Comparison of ENCODE assay signal across 8 cellular contexts in genomic region chr6:36387440-36388303, GRCh38. TPM values are rescaled to one million over a fixed set of nuclear protein-coding genes. Genes with fewer than 3 reads are reported as not detected.
DNase-seq lines count a peak whose midpoint lies in the region; ATAC-seq, FAIRE-seq and TF ChIP-seq lines count a peak whose summit lies in the region.

Gene ETV7 (minus strand): TSS chr6:36387669. CDS start chr6:36387541, 128 bp downstream.

- intact Hi-C loops in Caco-2 (cut with micrococcal nuclease; ENCODE audit: unreplicated experiment) (loop anchor here (2.0 kb wide), 1 partner anchor 19 kb away; no protein-coding TSS in a partner anchor), Right ventricle myocardium superior (cut with DNase I) (no loop called here)

- no peak for FAIRE-seq in H54 (lab: Jason Lieb, UNC)

- BruUV-seq in Caco-2 (replicated peaks; lab: Mats Ljungman, UMichigan) = no TSS peak

- H3K4me1 ChIP-seq in Caco-2 = no peaks in the 10 kb centered on the region

- no peaks in the 10 kb centered on the region for H3K9me3 Mint-ChIP-seq in Caco-2 (ENCODE audit: unreplicated experiment)
- no peaks in the 10 kb centered on the region for H3K9me3 Mint-ChIP-seq in progenitor cell of endocrine pancreas (ENCODE audit: low read depth)

- peak; percentile 57 for ATAC-seq in Right ventricle myocardium superior (ENCODE audit: poor library complexity)
- ATAC-seq in HG03354 (IDR thresholded peaks at IDR 0.05; ENCODE audit: poor library complexity, severe bottlenecking, unreplicated experiment) = no peak

- CTCF ChIA-PET in Caco-2 (lab: Charles Lee) = no interaction called here

- H3K4me3 Mint-ChIP-seq in Caco-2 (ENCODE audit: unreplicated experiment) = peak within 1 kb of the TSS; percentile 80
- H3K4me3 Mint-ChIP-seq in progenitor cell of endocrine pancreas (ENCODE audit: low read depth) = peak within 1 kb of the TSS; percentile 73

- H3K27me3 Mint-ChIP-seq in Caco-2 (ENCODE audit: insufficient read depth, unreplicated experiment) = peaks cover 5% of the 10 kb centered on the region
- peaks cover 72% of the 10 kb centered on the region for H3K27me3 Mint-ChIP-seq in progenitor cell of endocrine pancreas

- H3K4me3 ChIP-seq in Caco-2 (ENCODE audit: low read depth, low read length) = peak within 1 kb of the TSS; percentile 55

- no peak for TF ChIP-seq POLR2A in H54 (IDR thresholded peaks at IDR 0.05; ENCODE audit: low read depth, low read length)

- no peaks in the 10 kb centered on the region for H3K36me3 Mint-ChIP-seq in Caco-2 (ENCODE audit: insufficient read depth, unreplicated experiment)
- H3K36me3 Mint-ChIP-seq in progenitor cell of endocrine pancreas (ENCODE audit: insufficient read depth) = no peaks in the 10 kb centered on the region

- peak in 1 of 2 experiments; percentile 38 for DNase-seq in Caco-2
- peak; percentile 31 for DNase-seq in NCI-H2029 treated with DMSO at 0.1 percent for 48 hours (lab: John Stamatoyannopoulos, UW)
- peak; percentile 21 for DNase-seq in activated T-helper 9 cell treated with anti-CD3 and anti-CD28 coated beads, Interleukin-2, amount 50 U/mL, for 16 hours (ENCODE audit: low read depth)
- DNase-seq in Right ventricle myocardium superior = peak; percentile 48
- DNase-seq in progenitor cell of endocrine pancreas (ENCODE audit: low spot score, unreplicated experiment) = no peak
- no peak for DNase-seq in NCI-H1105 (lab: John Stamatoyannopoulos, UW)
- no peak for DNase-seq in H54 (ENCODE audit: insufficient read length, low spot score)

- H3K27ac Mint-ChIP-seq in Caco-2 (ENCODE audit: unreplicated experiment) = no peak within 1 kb of the TSS
- H3K27ac Mint-ChIP-seq in progenitor cell of endocrine pancreas = no peak within 1 kb of the TSS

- H3K36me3 ChIP-seq in Caco-2 (ENCODE audit: control insufficient read depth, insufficient read depth, low read length) = no peaks in the 10 kb centered on the region

- H3K27me3 ChIP-seq in Caco-2 (replicated peaks; ENCODE audit: control insufficient read depth, insufficient read depth, low read length) = peaks cover 3% of the 10 kb centered on the region; the same call in 1 of the 2 replicates

- H3K4me1 Mint-ChIP-seq in Caco-2 (ENCODE audit: low read depth, unreplicated experiment) = peaks cover 4% of the 10 kb centered on the region
- peaks cover 10% of the 10 kb centered on the region for H3K4me1 Mint-ChIP-seq in progenitor cell of endocrine pancreas (ENCODE audit: low read depth)

- TF ChIP-seq CTCF in Caco-2 (IDR thresholded peaks at IDR 0.05; ENCODE audit: insufficient read depth in 1 of 2, low read depth in 1 of 2, low read length in 1 of 2, severe bottlenecking in 1 of 2, unreplicated experiment in 1 of 2) = no peak
- no peak for TF ChIP-seq CTCF in progenitor cell of endocrine pancreas (IDR thresholded peaks at IDR 0.05; ENCODE audit: unreplicated experiment)

- no peaks in the 10 kb centered on the region for H3K9me3 ChIP-seq in Caco-2

- POLR2A ChIA-PET in Caco-2 (lab: Charles Lee) = no interaction called here

RNA-seq across cellular contexts. Expression of gene ETV7, which starts in this region (rescaled TPM):
- total RNA-seq in Caco-2 (2022) (0.52 and 0.79 TPM in 2 replicates), Right ventricle myocardium superior (not detected), progenitor cell of endocrine pancreas (not detected in 2 replicates)

Comparison
In these comparisons a context has a peak if more than half of its experiments do, and no peak if none do; other contexts are left out.
1. Peak in DNase-seq and ATAC-seq in Right ventricle myocardium superior; RNA of the gene not detected or under 1 TPM.
2. DNase-seq: peak in NCI-H2029 treated with DMSO at 0.1 percent for 48 hours (single experiment) and activated T-helper 9 cell treated with anti-CD3 and anti-CD28 coated beads, Interleukin-2, amount 50 U/mL, for 16 hours (single experiment); none in progenitor cell of endocrine pancreas (single experiment), NCI-H1105 (single experiment) and H54 (single experiment).